In genomic region chr11:34516247-34517040, GRCh38 we compare ENCODE assay signal across 30 cellular contexts. TPM values are rescaled to one million over a fixed set of nuclear protein-coding genes. Genes with fewer than 3 reads are reported as not detected.
"Had no signal": no experiment of that assay in that cellular context is flagged by ENCODE, and none has a peak within 500 bp of the region (broad histone marks: within the 10 kb centered on the region; RNA-seq: fewer than 3 reads in every experiment).

No MANE protein-coding gene starts in this region.

- H3K36me3 ChIP-seq: colonic mucosa, esophagus squamous epithelium, gastrocnemius medialis, heart right ventricle, left lung had no signal

- H3K9me3 ChIP-seq: colonic mucosa, esophagus squamous epithelium, gastrocnemius medialis, heart right ventricle, left lung had no signal

- H3K4me1 ChIP-seq: colonic mucosa, gastrocnemius medialis, heart right ventricle, left lung had no signal

- H3K4me3 ChIP-seq: colonic mucosa, esophagus squamous epithelium, gastrocnemius medialis, heart right ventricle, left lung, lung had no signal

- H3K27ac ChIP-seq: colonic mucosa, epithelial cell of prostate, esophagus squamous epithelium, gastrocnemius medialis, heart right ventricle, left lung had no signal

- H3K27me3 ChIP-seq: colonic mucosa, esophagus squamous epithelium, gastrocnemius medialis, left lung had no signal

- FAIRE-seq: endometrium, islet of Langerhans, keratinocyte had no signal

- DNase-seq: colonic mucosa; cortex of kidney; effector CD8-positive, alpha-beta T cell; effector memory CD8-positive, alpha-beta T cell; endodermal cell; erythroblast; esophagus squamous epithelium; foreskin fibroblast; foreskin melanocyte; gastrocnemius medialis; glutamatergic neuron; head of caudate nucleus; heart right ventricle; hippocampal formation; left cardiac atrium; left lung; left ventricle myocardium superior; mammary epithelial cell; mesendoderm; midbrain had no signal

- ATAC-seq: effector memory CD8-positive, alpha-beta T cell; esophagus mucosa; gastrocnemius medialis; heart right ventricle; left cardiac atrium; left lung; left ventricle myocardium superior had no signal

RNA-seq across cellular contexts. Expression of gene ELF5, which starts 2.9 kb away (rescaled TPM):
- total RNA-seq: colonic mucosa, dermis microvascular lymphatic vessel endothelial cell, endodermal cell, gastrocnemius medialis, glomerular endothelial cell, heart right ventricle, kidney epithelial cell, left cardiac atrium, left ventricle myocardium superior, mononuclear cell had no signal
- polyA plus RNA-seq: heart right ventricle, keratinocyte, mammary epithelial cell had no signal
